ENCODE assay signal across 2 cellular contexts in the genomic region with DNA sequence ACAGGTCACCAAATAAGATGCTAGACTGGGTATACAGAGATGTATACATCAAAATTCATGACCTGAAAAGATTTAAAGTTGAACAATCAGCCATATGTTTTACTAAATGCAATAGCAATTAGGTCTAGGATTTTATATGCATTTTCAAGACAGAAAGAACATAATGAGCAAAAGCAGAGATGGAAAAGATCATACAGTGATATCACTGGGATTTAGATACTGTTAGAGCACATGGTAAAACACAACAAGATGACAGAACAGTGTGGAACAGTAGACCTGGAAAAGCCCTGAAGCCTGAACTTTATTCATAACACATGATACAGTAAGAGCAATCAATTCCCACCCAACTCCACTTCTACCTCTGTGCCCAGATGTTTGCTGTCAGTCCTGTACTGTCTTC.
A peak's percentile ranks its signal among the peaks of the same experiment; 100 is the strongest.
TF ChIP-seq lines count a peak whose summit lies in the region.

No MANE protein-coding gene starts in this region.

TF ChIP-seq in SK-N-SH, 30 proteins besides CTCF, POLR2A, EP300 and RAD21 (continued from another document):
- TF ChIP-seq ELF1 (IDR thresholded peaks at IDR 0.05) (no peak), CHD2 (IDR thresholded peaks at IDR 0.05; ENCODE audit: low read length, partially characterized antibody) (peak; percentile 30), MXI1 (IDR thresholded peaks at IDR 0.05; ENCODE audit: low read depth, low read length) (peak; percentile 33; the same call in 1 of the 2 replicates)
TF ChIP-seq in SK-N-SH: peak in this region for 3.

TF ChIP-seq in SK-N-SH treated with all-trans-retinoic acid at 6 μM for 48 hours, 23 proteins besides CTCF, POLR2A, EP300 and RAD21 (continued from another document):
- no peak for TF ChIP-seq ZFP3 (CRISPR knock-in tag; IDR thresholded peaks at IDR 0.05)
- no peak for TF ChIP-seq RARB (CRISPR knock-in tag; IDR thresholded peaks at IDR 0.05)
- TF ChIP-seq ARNTL (CRISPR knock-in tag; IDR thresholded peaks at IDR 0.05; ENCODE audit: borderline replicate concordance, low read depth), result no peak
- no peak for TF ChIP-seq ZFP30 (CRISPR knock-in tag; IDR thresholded peaks at IDR 0.05)
- TF ChIP-seq TCF4 (CRISPR knock-in tag; IDR thresholded peaks at IDR 0.05; ENCODE audit: borderline replicate concordance), result no peak
- TF ChIP-seq, protein P1, sequence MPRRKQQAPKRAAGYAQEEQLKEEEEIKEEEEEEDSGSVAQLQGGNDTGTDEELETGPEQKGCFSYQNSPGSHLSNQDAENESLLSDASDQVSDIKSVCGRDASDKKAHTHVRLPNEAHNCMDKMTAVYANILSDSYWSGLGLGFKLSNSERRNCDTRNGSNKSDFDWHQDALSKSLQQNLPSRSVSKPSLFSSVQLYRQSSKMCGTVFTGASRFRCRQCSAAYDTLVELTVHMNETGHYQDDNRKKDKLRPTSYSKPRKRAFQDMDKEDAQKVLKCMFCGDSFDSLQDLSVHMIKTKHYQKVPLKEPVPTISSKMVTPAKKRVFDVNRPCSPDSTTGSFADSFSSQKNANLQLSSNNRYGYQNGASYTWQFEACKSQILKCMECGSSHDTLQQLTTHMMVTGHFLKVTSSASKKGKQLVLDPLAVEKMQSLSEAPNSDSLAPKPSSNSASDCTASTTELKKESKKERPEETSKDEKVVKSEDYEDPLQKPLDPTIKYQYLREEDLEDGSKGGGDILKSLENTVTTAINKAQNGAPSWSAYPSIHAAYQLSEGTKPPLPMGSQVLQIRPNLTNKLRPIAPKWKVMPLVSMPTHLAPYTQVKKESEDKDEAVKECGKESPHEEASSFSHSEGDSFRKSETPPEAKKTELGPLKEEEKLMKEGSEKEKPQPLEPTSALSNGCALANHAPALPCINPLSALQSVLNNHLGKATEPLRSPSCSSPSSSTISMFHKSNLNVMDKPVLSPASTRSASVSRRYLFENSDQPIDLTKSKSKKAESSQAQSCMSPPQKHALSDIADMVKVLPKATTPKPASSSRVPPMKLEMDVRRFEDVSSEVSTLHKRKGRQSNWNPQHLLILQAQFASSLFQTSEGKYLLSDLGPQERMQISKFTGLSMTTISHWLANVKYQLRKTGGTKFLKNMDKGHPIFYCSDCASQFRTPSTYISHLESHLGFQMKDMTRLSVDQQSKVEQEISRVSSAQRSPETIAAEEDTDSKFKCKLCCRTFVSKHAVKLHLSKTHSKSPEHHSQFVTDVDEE (CRISPR knock-in tag; IDR thresholded peaks at IDR 0.05), result no peak
